In the genomic region with DNA sequence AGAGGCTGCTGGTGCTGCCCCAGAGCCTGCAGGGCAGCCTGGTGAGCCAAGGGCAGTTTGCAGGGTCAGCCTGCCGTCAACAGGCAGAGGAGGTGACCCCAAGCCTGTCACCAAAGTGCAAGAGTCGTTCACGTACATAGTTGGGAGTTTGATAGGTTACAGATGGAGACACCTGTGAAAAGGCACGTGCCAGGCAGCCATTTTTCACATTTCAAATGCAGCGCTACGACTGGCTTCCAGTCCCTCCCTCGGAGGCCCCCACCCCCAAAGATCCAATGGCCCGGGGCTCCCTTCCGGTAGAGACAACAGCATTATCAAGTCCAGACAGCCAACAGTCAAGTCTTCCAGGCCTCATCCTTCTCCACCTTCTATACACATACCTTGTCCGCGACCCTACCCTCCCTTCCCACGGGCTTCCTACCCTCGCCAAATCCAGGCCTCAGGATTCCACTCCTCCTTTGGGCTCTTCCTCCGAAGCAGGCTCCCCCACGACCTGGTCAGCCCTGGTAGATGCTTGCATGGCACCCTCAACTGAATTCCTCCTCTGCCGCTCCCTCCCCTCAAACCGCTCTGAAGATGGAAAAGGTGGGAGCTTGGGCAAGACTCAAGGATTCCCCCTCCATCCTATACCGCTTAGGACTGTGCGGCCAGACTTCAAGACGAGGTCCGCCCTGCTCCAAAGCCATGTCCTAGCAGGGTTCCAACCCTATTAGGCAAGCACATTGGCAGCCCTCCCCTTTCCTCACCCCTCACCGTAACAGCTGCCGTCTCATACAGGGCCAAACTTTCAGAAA, we compare ENCODE assay signal across 9 cellular contexts. TPM values are rescaled to one million over a fixed set of nuclear protein-coding genes. Genes with fewer than 3 reads are reported as not detected.
DNase-seq lines count a peak whose midpoint lies in the region; ATAC-seq and TF ChIP-seq lines count a peak whose summit lies in the region.
"Had no signal": no experiment of that assay in that cellular context is flagged by ENCODE, and none has a peak within 500 bp of the region (broad histone marks: within the 10 kb centered on the region; RNA-seq: fewer than 3 reads in every experiment).

No MANE protein-coding gene starts in this region.

- no peaks in the 10 kb centered on the region for H3K27me3 ChIP-seq in mesenchymal stem cell (ENCODE audit: control insufficient read depth in 1 of 2, insufficient read depth in 1 of 2, low read length in 2 of 2)

- H3K23ac ChIP-seq in mesenchymal stem cell (ENCODE audit: low read length in 2 of 2): no peak overlapping the region

- H3K27ac ChIP-seq in mesenchymal stem cell (ENCODE audit: low read length, poor library complexity, severe bottlenecking): no peak overlapping the region

- H4K8ac ChIP-seq in mesenchymal stem cell (ENCODE audit: low read length): peak overlapping the region; percentile 51

- DNase-seq in activated naive CD4-positive, alpha-beta T cell treated with anti-CD3 and anti-CD28 coated beads, Interleukin-2, amount 10 ng/mL, durations not matched to agents 7 days and 5 days: no peak
- no peak for DNase-seq in activated naive CD4-positive, alpha-beta T cell (lab: John Stamatoyannopoulos, UW)
- DNase-seq in activated T-cell treated with anti-CD3 and anti-CD28 coated beads, Interleukin-2, amount 50 U/mL, for 72 hours: no peak
- DNase-seq in mesenchymal stem cell (no peak), type B pancreatic cell (ENCODE audit: extremely low spot score, unreplicated experiment) (no peak), SKM-1 (lab: John Stamatoyannopoulos, UW; ENCODE audit: unreplicated experiment) (no peak)
- DNase-seq: effector CD8-positive, alpha-beta T cell had no signal

- no peak overlapping the region for H3K4ac ChIP-seq in mesenchymal stem cell (ENCODE audit: low read depth in 1 of 2, low read length in 2 of 2)

- no peaks in the 10 kb centered on the region for H3K9me3 Mint-ChIP-seq in activated naive CD4-positive, alpha-beta T cell treated with anti-CD3 and anti-CD28 coated beads, Interleukin-2, amount 10 ng/mL, durations not matched to agents 7 days and 5 days
- no peaks in the 10 kb centered on the region for H3K9me3 Mint-ChIP-seq in activated T-cell treated with anti-CD3 and anti-CD28 coated beads, Interleukin-2, amount 50 U/mL, for 72 hours
- H3K9me3 Mint-ChIP-seq in type B pancreatic cell: no peaks in the 10 kb centered on the region

- H2AK5ac ChIP-seq in mesenchymal stem cell (ENCODE audit: low read length, severe bottlenecking): no peak overlapping the region

- H4K91ac ChIP-seq in mesenchymal stem cell (ENCODE audit: low read length): no peak overlapping the region

- peaks cover 71% of the 10 kb centered on the region for H3K36me3 Mint-ChIP-seq in activated naive CD4-positive, alpha-beta T cell treated with anti-CD3 and anti-CD28 coated beads, Interleukin-2, amount 10 ng/mL, durations not matched to agents 7 days and 5 days
- H3K36me3 Mint-ChIP-seq in activated T-cell treated with anti-CD3 and anti-CD28 coated beads, Interleukin-2, amount 50 U/mL, for 72 hours (ENCODE audit: insufficient read depth in 2 of 2): peaks cover 10 to 43% of the 10 kb centered on the region in 2 donors
- H3K36me3 Mint-ChIP-seq in type B pancreatic cell: peaks cover 45% of the 10 kb centered on the region

- H3K4me3 Mint-ChIP-seq in activated naive CD4-positive, alpha-beta T cell treated with anti-CD3 and anti-CD28 coated beads, Interleukin-2, amount 10 ng/mL, durations not matched to agents 7 days and 5 days: no peak overlapping the region
- H3K4me3 Mint-ChIP-seq in activated T-cell treated with anti-CD3 and anti-CD28 coated beads, Interleukin-2, amount 50 U/mL, for 72 hours: no peak overlapping the region
- H3K4me3 Mint-ChIP-seq in type B pancreatic cell: peak overlapping the region; percentile 16

- H2BK120ac ChIP-seq in mesenchymal stem cell (ENCODE audit: low read depth, low read length): no peak overlapping the region

- no peak for TF ChIP-seq CTCF in type B pancreatic cell (conservative IDR thresholded peaks at IDR 0.05)

- H3K4me1 Mint-ChIP-seq in activated naive CD4-positive, alpha-beta T cell treated with anti-CD3 and anti-CD28 coated beads, Interleukin-2, amount 10 ng/mL, durations not matched to agents 7 days and 5 days: peaks cover 73% of the 10 kb centered on the region
- H3K4me1 Mint-ChIP-seq in activated T-cell treated with anti-CD3 and anti-CD28 coated beads, Interleukin-2, amount 50 U/mL, for 72 hours (ENCODE audit: low read depth): peaks cover 61% of the 10 kb centered on the region
- peaks cover 37% of the 10 kb centered on the region for H3K4me1 Mint-ChIP-seq in type B pancreatic cell (ENCODE audit: unreplicated experiment)

- peak in 1 of 2 donors; percentile 17 for ATAC-seq in activated T-cell treated with anti-CD3 and anti-CD28 coated beads, Interleukin-2, amount 50 U/mL, for 72 hours (replicated peaks in 1 of 2)
- ATAC-seq in GM18502 (IDR thresholded peaks at IDR 0.05; ENCODE audit: poor library complexity, unreplicated experiment) (no peak), HG02610 (IDR thresholded peaks at IDR 0.05; ENCODE audit: unreplicated experiment) (no peak)

- H2AFZ ChIP-seq in mesenchymal stem cell (ENCODE audit: low read depth, low read length): no peak overlapping the region

- H3K4me3 ChIP-seq in mesenchymal stem cell (ENCODE audit: insufficient read depth in 1 of 2, low read depth in 1 of 2, low read length in 2 of 2): no peak overlapping the region

- no peaks in the 10 kb centered on the region for H3K9me3 ChIP-seq in mesenchymal stem cell (ENCODE audit: control insufficient read depth, low read length)

- H3K36me3 ChIP-seq in mesenchymal stem cell (ENCODE audit: control insufficient read depth in 1 of 2, insufficient read depth in 2 of 2, low read depth in 1 of 2, low read length in 2 of 2): peaks cover 76 to 92% of the 10 kb centered on the region in 2 experiments

- no peak overlapping the region for H3K18ac ChIP-seq in mesenchymal stem cell (ENCODE audit: low read depth in 1 of 2, low read length in 2 of 2)

- no peak overlapping the region for H2BK5ac ChIP-seq in mesenchymal stem cell (ENCODE audit: low read depth, low read length, poor library complexity, severe bottlenecking)

- H3K27ac Mint-ChIP-seq in activated naive CD4-positive, alpha-beta T cell treated with anti-CD3 and anti-CD28 coated beads, Interleukin-2, amount 10 ng/mL, durations not matched to agents 7 days and 5 days: peak overlapping the region; percentile 90
- peak overlapping the region; percentile 84 for H3K27ac Mint-ChIP-seq in activated T-cell treated with anti-CD3 and anti-CD28 coated beads, Interleukin-2, amount 50 U/mL, for 72 hours
- peak overlapping the region; percentile 68 for H3K27ac Mint-ChIP-seq in type B pancreatic cell

- no peak overlapping the region for H3K14ac ChIP-seq in mesenchymal stem cell (ENCODE audit: low read length in 2 of 2)

- H3K9ac ChIP-seq in mesenchymal stem cell (ENCODE audit: low read length): no peak overlapping the region

- no peak overlapping the region for H3K4me2 ChIP-seq in mesenchymal stem cell (ENCODE audit: low read length, poor library complexity, severe bottlenecking)

- peaks cover 2% of the 10 kb centered on the region for H3K79me1 ChIP-seq in mesenchymal stem cell (replicated peaks; ENCODE audit: low read length, poor library complexity, severe bottlenecking)

- no peak overlapping the region for H2BK15ac ChIP-seq in mesenchymal stem cell (ENCODE audit: low read depth, poor library complexity, severe bottlenecking)

- H3K4me1 ChIP-seq in mesenchymal stem cell (ENCODE audit: control insufficient read depth, insufficient read depth, low read depth, low read length): peaks cover 6% of the 10 kb centered on the region

- H2BK12ac ChIP-seq in mesenchymal stem cell (ENCODE audit: low read length in 2 of 2): no peak overlapping the region

- no peaks in the 10 kb centered on the region for H3K27me3 Mint-ChIP-seq in activated naive CD4-positive, alpha-beta T cell treated with anti-CD3 and anti-CD28 coated beads, Interleukin-2, amount 10 ng/mL, durations not matched to agents 7 days and 5 days
- no peaks in the 10 kb centered on the region for H3K27me3 Mint-ChIP-seq in activated T-cell treated with anti-CD3 and anti-CD28 coated beads, Interleukin-2, amount 50 U/mL, for 72 hours (ENCODE audit: low read depth)
- H3K27me3 Mint-ChIP-seq in type B pancreatic cell: no peaks in the 10 kb centered on the region

- CTCF ChIA-PET in activated naive CD4-positive, alpha-beta T cell treated with anti-CD3 and anti-CD28 coated beads, Interleukin-2, amount 10 ng/mL, durations not matched to agents 7 days and 5 days (lab: Charles Lee): no interaction called here

- WGBS in mesenchymal stem cell: 92% methylated on average over 23 of the region's 23 CpGs

RNA-seq across cellular contexts. Expression of a gene that starts 13.2 kb away (rescaled TPM):
- 100 to 1,000 TPM; 805 to 958 TPM for total RNA-seq in activated T-cell treated with anti-CD3 and anti-CD28 coated beads, Interleukin-2, amount 50 U/mL, for 72 hours
- polyA plus RNA-seq in mesenchymal stem cell (2013, experiment 1 of 2): 198 TPM
- 190 TPM for polyA plus RNA-seq in mesenchymal stem cell (2013, experiment 2 of 2)
- 560 and 893 TPM in 2 replicates for total RNA-seq in type B pancreatic cell (ENCODE audit: low replicate concordance)

RNA-seq across cellular contexts. Expression of a gene that starts 60.0 kb away (rescaled TPM):
- 10 to 100 TPM; 32.0 to 37.9 TPM for total RNA-seq in activated T-cell treated with anti-CD3 and anti-CD28 coated beads, Interleukin-2, amount 50 U/mL, for 72 hours
- polyA plus RNA-seq in mesenchymal stem cell (2013, experiment 1 of 2): 21.5 TPM
- polyA plus RNA-seq in mesenchymal stem cell (2013, experiment 2 of 2): 20.2 TPM
- 41.2 and 51.6 TPM in 2 replicates for total RNA-seq in type B pancreatic cell (ENCODE audit: low replicate concordance)
